In genomic region chr3:111666041-111666735, GRCh38 we compare ENCODE assay signal across 1 cellular context.
TF ChIP-seq lines count a peak whose summit lies in the region.

No MANE protein-coding gene starts in this region.

TF ChIP-seq in GM23338, 12 proteins besides CTCF, POLR2A, EP300 and RAD21 (continued from another document):
- TF ChIP-seq REST (IDR thresholded peaks at IDR 0.05; ENCODE audit: unreplicated experiment) (no peak), ZNF462 (CRISPR knock-in tag; IDR thresholded peaks at IDR 0.05) (no peak)
